Comparison of ENCODE assay signal across 11 cellular contexts in genomic region chr4:169202143-169202699, GRCh38.
DNase-seq lines count a peak whose midpoint lies in the region; ATAC-seq, FAIRE-seq and TF ChIP-seq lines count a peak whose summit lies in the region.
"Had no signal": no experiment of that assay in that cellular context is flagged by ENCODE, and none has a peak within 500 bp of the region (broad histone marks: within the 10 kb centered on the region; RNA-seq: fewer than 3 reads in every experiment).

No MANE protein-coding gene starts in this region.

- H3K14ac ChIP-seq in mesenchymal stem cell (ENCODE audit: low read length in 2 of 2): no peak overlapping the region

- no peak overlapping the region for H2BK12ac ChIP-seq in mesenchymal stem cell (ENCODE audit: low read length in 2 of 2)

- no peak for TF ChIP-seq POLR2A in breast epithelium (IDR thresholded peaks at IDR 0.05)

- WGBS in mesenchymal stem cell: 14% methylated on average over 1 of the region's 3 CpGs

- H3K27ac ChIP-seq in breast epithelium: peak overlapping the region; percentile 49 to 56
- peak overlapping the region; percentile 40 for H3K27ac ChIP-seq in astrocyte (ENCODE audit: low read depth, low read length)
- peak overlapping the region; percentile 92 for H3K27ac ChIP-seq in mesenchymal stem cell (ENCODE audit: low read length, poor library complexity, severe bottlenecking)
- peak overlapping the region; percentile 32 for H3K27ac ChIP-seq in upper lobe of right lung

- peaks cover 97% of the 10 kb centered on the region for H3K79me2 ChIP-seq in astrocyte (ENCODE audit: insufficient read depth, low read length)

- no peak overlapping the region for H3K4me3 ChIP-seq in breast epithelium
- no peak overlapping the region for H3K4me3 ChIP-seq in astrocyte (ENCODE audit: insufficient read depth, low read depth, low read length)
- no peak overlapping the region for H3K4me3 ChIP-seq in mesenchymal stem cell (ENCODE audit: insufficient read depth in 1 of 2, low read depth in 1 of 2, low read length in 2 of 2)
- no peak overlapping the region for H3K4me3 ChIP-seq in upper lobe of right lung

- CTCF ChIA-PET in MCF 10A (lab: Yijun Ruan, JAX): no interaction called here

- no peak overlapping the region for H3K4me3 Mint-ChIP-seq in MCF 10A (ENCODE audit: unreplicated experiment)
- no peak overlapping the region for H3K4me3 Mint-ChIP-seq in astrocyte (ENCODE audit: unreplicated experiment)
- no peak overlapping the region for H3K4me3 Mint-ChIP-seq in immature natural killer cell
- H3K4me3 Mint-ChIP-seq: activated naive CD4-positive, alpha-beta T cell treated with anti-CD3 and anti-CD28 coated beads, Interleukin-2, amount 50 U/mL, for 24 hours had no signal

- H4K8ac ChIP-seq in mesenchymal stem cell (ENCODE audit: low read length): no peak overlapping the region

- FAIRE-seq in astrocyte (lab: Jason Lieb, UNC): no peak

- H2BK15ac ChIP-seq in mesenchymal stem cell (ENCODE audit: low read depth, poor library complexity, severe bottlenecking): no peak overlapping the region

- no peak overlapping the region for H3K23ac ChIP-seq in mesenchymal stem cell (ENCODE audit: low read length in 2 of 2)

- peaks cover 9% of the 10 kb centered on the region for H3K79me1 ChIP-seq in mesenchymal stem cell (replicated peaks; ENCODE audit: low read length, poor library complexity, severe bottlenecking)

- H4K91ac ChIP-seq in mesenchymal stem cell (ENCODE audit: low read length): no peak overlapping the region

- DNase-seq in breast epithelium (ENCODE audit: low spot score in 2 of 2): no peak
- DNase-seq in MCF 10A (ENCODE audit: unreplicated experiment): no peak
- no peak for DNase-seq in astrocyte (ENCODE audit: low read depth)
- DNase-seq in mesenchymal stem cell: no peak
- DNase-seq in upper lobe of right lung: no peak
- no peak for DNase-seq in HCEC 1CT
- no peak for DNase-seq in immature natural killer cell
- DNase-seq: stimulated activated CD4-positive, alpha-beta T cell treated with anti-CD3 and anti-CD28 coated beads, Interleukin-2, amount 100 ng/mL, for 48 hours had no signal

- H2AK5ac ChIP-seq in mesenchymal stem cell (ENCODE audit: low read length, severe bottlenecking): no peak overlapping the region

- H3K36me3 ChIP-seq in breast epithelium: no peaks in the 10 kb centered on the region
- peaks cover 3% of the 10 kb centered on the region for H3K36me3 ChIP-seq in astrocyte (ENCODE audit: insufficient read depth, low read length)
- peaks cover 0 to 7% of the 10 kb centered on the region in 2 experiments for H3K36me3 ChIP-seq in mesenchymal stem cell (ENCODE audit: control insufficient read depth in 1 of 2, insufficient read depth in 2 of 2, low read depth in 1 of 2, low read length in 2 of 2)
- no peaks in the 10 kb centered on the region for H3K36me3 ChIP-seq in upper lobe of right lung

- POLR2A ChIA-PET in MCF 10A (lab: Yijun Ruan, JAX): interaction anchor here (1.6 to 2.0 kb wide), 2 partner anchors 26 to 68 kb away, joined by 3 to 10 read pairs; no protein-coding TSS in a partner anchor

- no peak overlapping the region for H3K18ac ChIP-seq in mesenchymal stem cell (ENCODE audit: low read depth in 1 of 2, low read length in 2 of 2)

- H3K27ac Mint-ChIP-seq in MCF 10A (ENCODE audit: low read depth, unreplicated experiment): no peak overlapping the region
- H3K27ac Mint-ChIP-seq in astrocyte (ENCODE audit: unreplicated experiment): peak overlapping the region; percentile 42
- H3K27ac Mint-ChIP-seq in immature natural killer cell: no peak overlapping the region
- H3K27ac Mint-ChIP-seq: activated naive CD4-positive, alpha-beta T cell treated with anti-CD3 and anti-CD28 coated beads, Interleukin-2, amount 50 U/mL, for 24 hours had no signal

- no peaks in the 10 kb centered on the region for H3K36me3 Mint-ChIP-seq in MCF 10A (ENCODE audit: insufficient read depth, unreplicated experiment)
- H3K36me3 Mint-ChIP-seq in astrocyte (ENCODE audit: low read depth, unreplicated experiment): peaks cover 3% of the 10 kb centered on the region
- no peaks in the 10 kb centered on the region for H3K36me3 Mint-ChIP-seq in immature natural killer cell
- H3K36me3 Mint-ChIP-seq: activated naive CD4-positive, alpha-beta T cell treated with anti-CD3 and anti-CD28 coated beads, Interleukin-2, amount 50 U/mL, for 24 hours had no signal

- H3K27me3 ChIP-seq in breast epithelium (no peaks in the 10 kb centered on the region), astrocyte (ENCODE audit: insufficient read depth, low read length) (no peaks in the 10 kb centered on the region), mesenchymal stem cell (ENCODE audit: control insufficient read depth in 1 of 2, insufficient read depth in 1 of 2, low read length in 2 of 2) (no peaks in the 10 kb centered on the region), upper lobe of right lung (no peaks in the 10 kb centered on the region)

- no peak overlapping the region for H3K4ac ChIP-seq in mesenchymal stem cell (ENCODE audit: low read depth in 1 of 2, low read length in 2 of 2)

- no peak overlapping the region for H2BK5ac ChIP-seq in mesenchymal stem cell (ENCODE audit: low read depth, low read length, poor library complexity, severe bottlenecking)

- no peak overlapping the region for H2AFZ ChIP-seq in astrocyte (ENCODE audit: low read depth, low read length)
- H2AFZ ChIP-seq in mesenchymal stem cell (ENCODE audit: low read depth, low read length): no peak overlapping the region

- peaks cover 18% of the 10 kb centered on the region for H3K4me1 Mint-ChIP-seq in MCF 10A (ENCODE audit: insufficient read depth, unreplicated experiment)
- H3K4me1 Mint-ChIP-seq in astrocyte (ENCODE audit: low read depth, unreplicated experiment): peaks cover 19% of the 10 kb centered on the region
- peaks cover 16 to 21% of the 10 kb centered on the region in 2 donors for H3K4me1 Mint-ChIP-seq in immature natural killer cell
- H3K4me1 Mint-ChIP-seq: activated naive CD4-positive, alpha-beta T cell treated with anti-CD3 and anti-CD28 coated beads, Interleukin-2, amount 50 U/mL, for 24 hours had no signal

- peak overlapping the region; percentile 4 for H3K9ac ChIP-seq in astrocyte (ENCODE audit: low read length)
- peak overlapping the region; percentile 87 for H3K9ac ChIP-seq in mesenchymal stem cell (ENCODE audit: low read length)

- H3K27me3 Mint-ChIP-seq in MCF 10A (ENCODE audit: insufficient read depth, unreplicated experiment): no peaks in the 10 kb centered on the region
- no peaks in the 10 kb centered on the region for H3K27me3 Mint-ChIP-seq in astrocyte (ENCODE audit: low read depth, unreplicated experiment)
- peaks cover 8 to 13% (median 9%) of the 10 kb centered on the region in 3 donors for H3K27me3 Mint-ChIP-seq in immature natural killer cell (ENCODE audit: low read depth in 3 of 3)

- H3K9me3 ChIP-seq in breast epithelium (no peaks in the 10 kb centered on the region), astrocyte (ENCODE audit: insufficient read depth, low read depth, low read length) (no peaks in the 10 kb centered on the region), mesenchymal stem cell (ENCODE audit: control insufficient read depth, low read length) (no peaks in the 10 kb centered on the region), upper lobe of right lung (no peaks in the 10 kb centered on the region)

- H3K4me1 ChIP-seq in breast epithelium (no peaks in the 10 kb centered on the region), astrocyte (ENCODE audit: insufficient read depth, low read length) (peaks cover 6% of the 10 kb centered on the region), mesenchymal stem cell (ENCODE audit: control insufficient read depth, insufficient read depth, low read depth, low read length) (peaks cover 1% of the 10 kb centered on the region), upper lobe of right lung (peaks cover 29% of the 10 kb centered on the region)

- TF ChIP-seq CTCF in breast epithelium (IDR thresholded peaks at IDR 0.05) (no peak), MCF 10A (IDR thresholded peaks at IDR 0.05; ENCODE audit: unreplicated experiment) (no peak), astrocyte (IDR thresholded peaks at IDR 0.05; ENCODE audit: insufficient read depth, low read depth, low read length) (no peak), upper lobe of right lung (IDR thresholded peaks at IDR 0.05) (no peak)

- no peaks in the 10 kb centered on the region for H3K9me3 Mint-ChIP-seq in MCF 10A (ENCODE audit: unreplicated experiment)
- H3K9me3 Mint-ChIP-seq in astrocyte (ENCODE audit: unreplicated experiment): no peaks in the 10 kb centered on the region
- no peaks in the 10 kb centered on the region for H3K9me3 Mint-ChIP-seq in immature natural killer cell
- H3K9me3 Mint-ChIP-seq: activated naive CD4-positive, alpha-beta T cell treated with anti-CD3 and anti-CD28 coated beads, Interleukin-2, amount 50 U/mL, for 24 hours had no signal

- BruUV-seq in MCF 10A (replicated peaks; lab: Mats Ljungman, UMichigan): no TSS peak

- H4K20me1 ChIP-seq in astrocyte (ENCODE audit: insufficient read depth, low read length): peaks cover 56% of the 10 kb centered on the region

- peak overlapping the region; percentile 8 for H3K4me2 ChIP-seq in astrocyte (ENCODE audit: low read length)
- H3K4me2 ChIP-seq in mesenchymal stem cell (ENCODE audit: low read length, poor library complexity, severe bottlenecking): no peak overlapping the region

- no peak overlapping the region for H2BK120ac ChIP-seq in mesenchymal stem cell (ENCODE audit: low read depth, low read length)

- ATAC-seq in upper lobe of right lung: no peak
- ATAC-seq in HG03097 (IDR thresholded peaks at IDR 0.05; ENCODE audit: low FRiP score, unreplicated experiment): no peak
- ATAC-seq: activated CD4-positive, CD25-positive, alpha-beta regulatory T cell treated with anti-CD3 and anti-CD28 coated beads, Interleukin-2, amount 50 U/mL, for 24 hours had no signal

- intact Hi-C loops in breast epithelium (cut with DNase I; ENCODE audit: low total_unique reads) (no loop called here), MCF 10A (cut with micrococcal nuclease) (no loop called here), upper lobe of right lung (cut with DNase I) (no loop called here)

Comparison
In these comparisons a context has a peak if more than half of its experiments do, and no peak if none do; other contexts are left out.
1. H3K27ac ChIP-seq: peak in every context shown above with its lines; median percentile 92 in mesenchymal stem cell; 52 in breast epithelium; 40 in astrocyte; 32 in upper lobe of right lung.